Comparison of ENCODE assay signal across 13 cellular contexts in the genomic region with DNA sequence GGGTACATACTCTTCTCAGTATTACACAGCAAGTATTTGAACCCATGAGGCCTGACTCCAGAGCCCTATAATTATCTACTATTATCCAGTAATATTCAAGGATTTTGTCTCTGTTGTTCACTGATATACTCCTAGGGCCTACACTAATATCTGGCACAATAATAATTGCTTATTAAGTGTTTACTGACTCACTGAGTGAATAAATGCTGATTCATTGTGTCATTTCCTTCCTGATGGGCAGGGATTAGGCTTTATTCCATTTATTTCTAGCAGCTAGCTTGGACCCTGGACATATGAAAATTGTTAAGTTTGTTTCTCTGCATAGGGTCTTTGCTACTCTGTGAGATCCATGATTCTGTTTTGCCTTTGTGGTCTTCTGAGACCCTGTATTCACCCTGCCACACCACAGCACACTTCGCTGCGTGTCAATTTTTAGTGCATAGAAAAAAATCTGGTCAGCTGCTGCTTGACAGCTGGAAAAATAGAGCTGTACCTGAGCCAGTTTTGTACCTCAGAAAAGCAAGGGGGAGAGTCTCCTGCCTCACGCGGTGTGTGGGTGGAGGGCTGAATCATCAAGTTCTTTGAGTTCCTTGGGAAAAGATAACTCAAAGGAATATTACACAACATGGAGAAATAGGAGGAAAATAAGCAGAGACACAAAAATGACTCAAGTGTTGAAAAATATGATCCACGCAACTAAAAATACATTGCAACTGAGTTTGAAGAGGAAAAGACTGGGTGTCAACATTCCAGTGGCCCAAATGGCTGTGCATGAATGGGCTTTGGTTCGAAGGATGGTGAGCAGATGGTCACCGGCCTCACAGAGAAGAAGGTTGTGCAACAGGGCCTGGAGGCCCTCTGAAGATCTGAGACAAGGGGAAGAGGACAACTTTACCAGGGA. TPM values are rescaled to one million over a fixed set of nuclear protein-coding genes. Genes with fewer than 3 reads are reported as not detected.
DNase-seq lines count a peak whose midpoint lies in the region; ATAC-seq and TF ChIP-seq lines count a peak whose summit lies in the region.
"Had no signal": no experiment of that assay in that cellular context is flagged by ENCODE, and none has a peak within 500 bp of the region (broad histone marks: within the 10 kb centered on the region; RNA-seq: fewer than 3 reads in every experiment).

No MANE protein-coding gene starts in this region.

- no peak for ATAC-seq in HG02852 (IDR thresholded peaks at IDR 0.05; ENCODE audit: unreplicated experiment)
- no peak for ATAC-seq in stimulated activated effector memory CD8-positive, alpha-beta T cell treated with anti-CD3 and anti-CD28 coated beads, Interleukin-12 subunit alpha, Interleukin-12 subunit beta, amount 100 ng/mL, for 72 hours
- ATAC-seq in GM21528 (IDR thresholded peaks at IDR 0.05; ENCODE audit: low FRiP score, unreplicated experiment), result no peak
- no peak for ATAC-seq in HG02970 (IDR thresholded peaks at IDR 0.05; ENCODE audit: low FRiP score, unreplicated experiment)

- TF ChIP-seq CTCF in C4-2B (conservative IDR thresholded peaks at IDR 0.05) (no peak), fibroblast of mammary gland (conservative IDR thresholded peaks at IDR 0.05; ENCODE audit: control insufficient read depth, insufficient read depth, low read depth, low read length) (no peak)

- no peaks in the 10 kb centered on the region for H3K36me3 Mint-ChIP-seq in stimulated activated effector memory CD8-positive, alpha-beta T cell treated with anti-CD3 and anti-CD28 coated beads, Interleukin-12 subunit alpha, Interleukin-12 subunit beta, amount 100 ng/mL, for 72 hours

- peak; percentile 93 for DNase-seq in RPMI7951 (ENCODE audit: low read depth)
- DNase-seq in fibroblast of mammary gland (ENCODE audit: low read depth), result peak; percentile 99
- DNase-seq in posterior cingulate gyrus, result peak in 7 of 10 donors; percentile 37 to 91 (median 61)
- DNase-seq in stimulated activated effector memory CD8-positive, alpha-beta T cell treated with anti-CD3 and anti-CD28 coated beads, Interleukin-12 subunit alpha, Interleukin-12 subunit beta, amount 100 ng/mL, for 72 hours (ENCODE audit: low spot score in 2 of 2), result no peak
- DNase-seq: activated gamma-delta T cell, DMS153, NCI-H1436, transverse colon had no signal

- H3K9me3 Mint-ChIP-seq in stimulated activated effector memory CD8-positive, alpha-beta T cell treated with anti-CD3 and anti-CD28 coated beads, Interleukin-12 subunit alpha, Interleukin-12 subunit beta, amount 100 ng/mL, for 72 hours, result no peaks in the 10 kb centered on the region

- H3K4me1 Mint-ChIP-seq in stimulated activated effector memory CD8-positive, alpha-beta T cell treated with anti-CD3 and anti-CD28 coated beads, Interleukin-12 subunit alpha, Interleukin-12 subunit beta, amount 100 ng/mL, for 72 hours, result peaks cover 9% of the 10 kb centered on the region

- H3K4me3 ChIP-seq in fibroblast of mammary gland (ENCODE audit: control insufficient read depth, low read depth, low read length), result no peak overlapping the region
- H3K4me3 ChIP-seq: transverse colon had no signal

- H3K27ac ChIP-seq in C4-2B, result peak overlapping the region; percentile 89

- H3K4me3 Mint-ChIP-seq in stimulated activated effector memory CD8-positive, alpha-beta T cell treated with anti-CD3 and anti-CD28 coated beads, Interleukin-12 subunit alpha, Interleukin-12 subunit beta, amount 100 ng/mL, for 72 hours, result no peak overlapping the region

- intact Hi-C loops in posterior cingulate gyrus (cut with DNase I), result no loop called here

- H3K27ac Mint-ChIP-seq in stimulated activated effector memory CD8-positive, alpha-beta T cell treated with anti-CD3 and anti-CD28 coated beads, Interleukin-12 subunit alpha, Interleukin-12 subunit beta, amount 100 ng/mL, for 72 hours, result no peak overlapping the region

RNA-seq across cellular contexts. Expression of a gene that starts 18.9 kb away (rescaled TPM):
- total RNA-seq in RPMI7951 (2014; rRNA removed; shearing (Covaris generic)), result 2.8 and 3.1 TPM in 2 replicates

RNA-seq across cellular contexts. Expression of a gene that starts 59.1 kb away (rescaled TPM):
- 0.24 and 0.39 TPM in 2 replicates for total RNA-seq in RPMI7951 (2014; rRNA removed; shearing (Covaris generic))
- total RNA-seq: T-helper 2 cell treated with Interferon-gamma antibody and Interleukin-4, amounts not matched to agents 100 ng/mL and 5 ng/mL, for 36 hours had no signal

Comparison
In these comparisons a context has a peak if more than half of its experiments do, and no peak if none do; other contexts are left out.
1. DNase-seq: peak in RPMI7951 (single experiment), fibroblast of mammary gland (single experiment) and posterior cingulate gyrus (7 of 10); none in stimulated activated effector memory CD8-positive, alpha-beta T cell treated with anti-CD3 and anti-CD28 coated beads, Interleukin-12 subunit alpha, Interleukin-12 subunit beta, amount 100 ng/mL, for 72 hours (0 of 2).